ENCODE assay signal across 8 cellular contexts in genomic region chr7:20307119-20307518, GRCh38. TPM values are rescaled to one million over a fixed set of nuclear protein-coding genes. Genes with fewer than 3 reads are reported as not detected.
A peak's percentile ranks its signal among the peaks of the same experiment; 100 is the strongest.
DNase-seq lines count a peak whose midpoint lies in the region; ATAC-seq, FAIRE-seq and TF ChIP-seq lines count a peak whose summit lies in the region.

No MANE protein-coding gene starts in this region.

- no peak overlapping the region for H3K4me3 Mint-ChIP-seq in astrocyte (ENCODE audit: unreplicated experiment)

- no peaks in the 10 kb centered on the region for H3K9me3 Mint-ChIP-seq in astrocyte (ENCODE audit: unreplicated experiment)

- no peak overlapping the region for H3K4me3 ChIP-seq in astrocyte (ENCODE audit: insufficient read depth, low read depth, low read length)
- no peak overlapping the region for H3K4me3 ChIP-seq in tibial nerve
- H3K4me3 ChIP-seq in BE2C (ENCODE audit: low read depth, low read length): no peak overlapping the region

- no peaks in the 10 kb centered on the region for H4K20me1 ChIP-seq in astrocyte (ENCODE audit: insufficient read depth, low read length)

- no peaks in the 10 kb centered on the region for H3K27me3 ChIP-seq in astrocyte (ENCODE audit: insufficient read depth, low read length)
- H3K27me3 ChIP-seq in tibial nerve: no peaks in the 10 kb centered on the region
- no peaks in the 10 kb centered on the region for H3K27me3 ChIP-seq in BE2C

- no peaks in the 10 kb centered on the region for H3K79me2 ChIP-seq in astrocyte (ENCODE audit: insufficient read depth, low read length)

- peak overlapping the region; percentile 81 for H3K27ac Mint-ChIP-seq in astrocyte (ENCODE audit: unreplicated experiment)

- POLR2A ChIA-PET in HEK293T (lab: Yijun Ruan, JAX): no interaction called here

- TF ChIP-seq CTCF in astrocyte (IDR thresholded peaks at IDR 0.05; ENCODE audit: insufficient read depth, low read depth, low read length): no peak
- TF ChIP-seq CTCF in tibial nerve (IDR thresholded peaks at IDR 0.05): no peak
- TF ChIP-seq CTCF in BE2C (IDR thresholded peaks at IDR 0.05; ENCODE audit: low read depth, low read length): no peak

- WGBS in tibial nerve, 2 donors: 60 to 64% methylated on average over 2 of the region's 2 CpGs

- H3K9me3 ChIP-seq in astrocyte (ENCODE audit: insufficient read depth, low read depth, low read length) (no peaks in the 10 kb centered on the region), tibial nerve (no peaks in the 10 kb centered on the region), BE2C (no peaks in the 10 kb centered on the region)

- no peak overlapping the region for H2AFZ ChIP-seq in astrocyte (ENCODE audit: low read depth, low read length)

- H3K27me3 Mint-ChIP-seq in astrocyte (ENCODE audit: low read depth, unreplicated experiment): no peaks in the 10 kb centered on the region

- peaks cover 21% of the 10 kb centered on the region for H3K4me1 ChIP-seq in astrocyte (ENCODE audit: insufficient read depth, low read length)
- H3K4me1 ChIP-seq in tibial nerve: peaks cover 0 to 23% (median 2%) of the 10 kb centered on the region in 4 donors
- H3K4me1 ChIP-seq in BE2C: no peaks in the 10 kb centered on the region

- peak; percentile 75 for ATAC-seq in HG03196 (IDR thresholded peaks at IDR 0.05; ENCODE audit: unreplicated experiment)

- H3K36me3 ChIP-seq in astrocyte (ENCODE audit: insufficient read depth, low read length): no peaks in the 10 kb centered on the region
- H3K36me3 ChIP-seq in tibial nerve: no peaks in the 10 kb centered on the region
- no peaks in the 10 kb centered on the region for H3K36me3 ChIP-seq in BE2C

- H3K36me3 Mint-ChIP-seq in astrocyte (ENCODE audit: low read depth, unreplicated experiment): no peaks in the 10 kb centered on the region

- peaks cover 29% of the 10 kb centered on the region for H3K4me1 Mint-ChIP-seq in astrocyte (ENCODE audit: low read depth, unreplicated experiment)

- H3K27ac ChIP-seq in astrocyte (ENCODE audit: low read depth, low read length) (peak overlapping the region; percentile 62), tibial nerve (peak overlapping the region in 3 of 4 donors; percentile 16 to 69 (median 52))

- H3K4me2 ChIP-seq in astrocyte (ENCODE audit: low read length): no peak overlapping the region

- no peak for TF ChIP-seq POLR2A in tibial nerve (IDR thresholded peaks at IDR 0.05)

- TF ChIP-seq EP300 in tibial nerve (IDR thresholded peaks at IDR 0.05): no peak

- H3K9ac ChIP-seq in astrocyte (ENCODE audit: low read length): peak overlapping the region; percentile 29

- CTCF ChIA-PET in HEK293T (lab: Yijun Ruan, JAX): no interaction called here

- FAIRE-seq in astrocyte (lab: Jason Lieb, UNC): no peak

- DNase-seq in NCI-H146 (lab: John Stamatoyannopoulos, UW) (peak; percentile 9), NCI-H146 treated with DMSO at 0.1 percent for 48 hours (lab: John Stamatoyannopoulos, UW; ENCODE audit: unreplicated experiment) (no peak), astrocyte (ENCODE audit: low read depth) (peak; percentile 86), tibial nerve (ENCODE audit: low spot score in 2 of 2) (no peak), hippocampal formation (lab: John Stamatoyannopoulos, UW) (no peak), HEK293T (ENCODE audit: extremely low spot score) (no peak), BE2C (no peak)

TF ChIP-seq in HEK293T, 16 proteins besides CTCF, POLR2A, EP300 and RAD21:
- TF ChIP-seq SUZ12 (IDR thresholded peaks at IDR 0.05): no peak
- no peak for TF ChIP-seq FOXA1 (IDR thresholded peaks at IDR 0.05)
- TF ChIP-seq ELF4 (IDR thresholded peaks at IDR 0.05): no peak
- TF ChIP-seq CTBP1 (IDR thresholded peaks at IDR 0.05; ENCODE audit: borderline replicate concordance): no peak
- TF ChIP-seq FOXM1 (IDR thresholded peaks at IDR 0.05; ENCODE audit: borderline replicate concordance): no peak
- TF ChIP-seq FOXK2 (IDR thresholded peaks at IDR 0.05): no peak
- no peak for TF ChIP-seq BHLHE40 (IDR thresholded peaks at IDR 0.05; ENCODE audit: borderline replicate concordance)
- no peak for TF ChIP-seq ARNT (IDR thresholded peaks at IDR 0.05)
- no peak for TF ChIP-seq HDGF (IDR thresholded peaks at IDR 0.05; ENCODE audit: borderline replicate concordance)
- no peak for TF ChIP-seq LEF1 (IDR thresholded peaks at IDR 0.05; ENCODE audit: borderline replicate concordance)

RNA-seq across cellular contexts. Expression of gene ITGB8, which starts 23.6 kb away (rescaled TPM):
- total RNA-seq in astrocyte: 10.8 and 11.1 TPM in 2 replicates
- 100 to 1,000 TPM; 199 to 606 (median 388) TPM for total RNA-seq in tibial nerve
- polyA plus RNA-seq in BE2C (2012; ENCODE audit: insufficient read depth, insufficient read length, low read depth): 0.45 TPM

Comparison
In these comparisons a context has a peak if more than half of its experiments do, and no peak if none do; other contexts are left out.
1. DNase-seq: peak in NCI-H146 (single experiment) and astrocyte (single experiment); none in NCI-H146 treated with DMSO at 0.1 percent for 48 hours (single experiment), tibial nerve (0 of 2), hippocampal formation (0 of 2), HEK293T (single experiment) and BE2C (single experiment).
2. RNA of gene ITGB8, which starts 23.6 kb away (total RNA-seq): 199 to 606 TPM in tibial nerve; 10.8 to 11.1 TPM in astrocyte; every median in the first group is over 10 times any median in the second.